1 cellular context compared by ENCODE assay signal in the genomic region with DNA sequence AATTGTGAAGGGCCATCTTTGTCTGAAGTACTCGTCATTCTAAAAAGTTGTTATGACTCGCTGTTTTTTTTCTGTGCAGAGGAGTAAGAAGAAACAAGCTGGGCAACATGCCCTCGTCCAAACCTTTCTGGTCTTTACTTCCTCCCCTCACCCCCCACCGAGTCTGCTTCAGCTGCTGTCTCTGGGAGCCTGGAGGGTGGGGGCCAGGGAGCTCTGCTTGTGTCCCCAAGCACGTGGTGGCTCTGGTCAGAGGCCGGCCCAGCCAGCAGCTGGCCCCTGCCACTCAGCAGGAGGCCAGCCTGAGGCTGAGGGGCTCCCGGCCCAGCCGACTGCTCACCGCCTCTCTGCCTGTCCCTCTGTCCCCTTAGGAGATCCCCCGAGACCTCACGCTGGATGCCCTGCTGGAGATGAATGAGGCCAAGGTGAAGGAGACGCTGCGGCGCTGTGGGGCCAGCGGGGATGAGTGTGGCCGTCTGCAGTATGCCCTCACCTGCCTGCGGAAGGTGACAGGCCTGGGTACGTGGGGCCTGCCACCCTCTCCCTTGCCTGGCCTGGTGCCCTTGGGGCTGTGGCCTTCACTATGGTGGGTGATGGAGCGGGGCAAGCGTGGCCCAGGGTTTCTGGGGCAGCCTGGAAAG.
A peak's percentile ranks its signal among the peaks of the same experiment; 100 is the strongest.
TF ChIP-seq lines count a peak whose summit lies in the region.

No MANE protein-coding gene starts in this region.

TF ChIP-seq in HepG2, 621 proteins besides CTCF, POLR2A, EP300 and RAD21:
- TF ChIP-seq AGO2 (optimal IDR thresholded peaks at IDR 0.05; ENCODE audit: low read depth, low read length): peak; percentile 53
- no peak for TF ChIP-seq PRPF4 (IDR thresholded peaks at IDR 0.05; ENCODE audit: low read depth, low read length, poor library complexity, severe bottlenecking)
- TF ChIP-seq, protein P1, sequence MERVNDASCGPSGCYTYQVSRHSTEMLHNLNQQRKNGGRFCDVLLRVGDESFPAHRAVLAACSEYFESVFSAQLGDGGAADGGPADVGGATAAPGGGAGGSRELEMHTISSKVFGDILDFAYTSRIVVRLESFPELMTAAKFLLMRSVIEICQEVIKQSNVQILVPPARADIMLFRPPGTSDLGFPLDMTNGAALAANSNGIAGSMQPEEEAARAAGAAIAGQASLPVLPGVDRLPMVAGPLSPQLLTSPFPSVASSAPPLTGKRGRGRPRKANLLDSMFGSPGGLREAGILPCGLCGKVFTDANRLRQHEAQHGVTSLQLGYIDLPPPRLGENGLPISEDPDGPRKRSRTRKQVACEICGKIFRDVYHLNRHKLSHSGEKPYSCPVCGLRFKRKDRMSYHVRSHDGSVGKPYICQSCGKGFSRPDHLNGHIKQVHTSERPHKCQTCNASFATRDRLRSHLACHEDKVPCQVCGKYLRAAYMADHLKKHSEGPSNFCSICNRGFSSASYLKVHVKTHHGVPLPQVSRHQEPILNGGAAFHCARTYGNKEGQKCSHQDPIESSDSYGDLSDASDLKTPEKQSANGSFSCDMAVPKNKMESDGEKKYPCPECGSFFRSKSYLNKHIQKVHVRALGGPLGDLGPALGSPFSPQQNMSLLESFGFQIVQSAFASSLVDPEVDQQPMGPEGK (CRISPR knock-in tag; IDR thresholded peaks at IDR 0.05): 0 out of 2 replicates have a peak, but pooled peaks have one; percentile 22
- TF ChIP-seq ZNF253 (CRISPR knock-in tag; IDR thresholded peaks at IDR 0.05; ENCODE audit: borderline replicate concordance): 0 out of 2 replicates have a peak, but pooled peaks have one; percentile 29
- TF ChIP-seq, protein P2, sequence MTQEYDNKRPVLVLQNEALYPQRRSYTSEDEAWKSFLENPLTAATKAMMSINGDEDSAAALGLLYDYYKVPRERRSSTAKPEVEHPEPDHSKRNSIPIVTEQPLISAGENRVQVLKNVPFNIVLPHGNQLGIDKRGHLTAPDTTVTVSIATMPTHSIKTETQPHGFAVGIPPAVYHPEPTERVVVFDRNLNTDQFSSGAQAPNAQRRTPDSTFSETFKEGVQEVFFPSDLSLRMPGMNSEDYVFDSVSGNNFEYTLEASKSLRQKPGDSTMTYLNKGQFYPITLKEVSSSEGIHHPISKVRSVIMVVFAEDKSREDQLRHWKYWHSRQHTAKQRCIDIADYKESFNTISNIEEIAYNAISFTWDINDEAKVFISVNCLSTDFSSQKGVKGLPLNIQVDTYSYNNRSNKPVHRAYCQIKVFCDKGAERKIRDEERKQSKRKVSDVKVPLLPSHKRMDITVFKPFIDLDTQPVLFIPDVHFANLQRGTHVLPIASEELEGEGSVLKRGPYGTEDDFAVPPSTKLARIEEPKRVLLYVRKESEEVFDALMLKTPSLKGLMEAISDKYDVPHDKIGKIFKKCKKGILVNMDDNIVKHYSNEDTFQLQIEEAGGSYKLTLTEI (CRISPR knock-in tag; conservative IDR thresholded peaks at IDR 0.05): no peak
- TF ChIP-seq FOXA1 (IDR thresholded peaks at IDR 0.05): no peak
- no peak for TF ChIP-seq FOXA1 (CRISPR knock-in tag; IDR thresholded peaks at IDR 0.05)
- TF ChIP-seq ZNF562 (CRISPR knock-in tag; IDR thresholded peaks at IDR 0.05; ENCODE audit: borderline replicate concordance): no peak
- TF ChIP-seq, protein P3, sequence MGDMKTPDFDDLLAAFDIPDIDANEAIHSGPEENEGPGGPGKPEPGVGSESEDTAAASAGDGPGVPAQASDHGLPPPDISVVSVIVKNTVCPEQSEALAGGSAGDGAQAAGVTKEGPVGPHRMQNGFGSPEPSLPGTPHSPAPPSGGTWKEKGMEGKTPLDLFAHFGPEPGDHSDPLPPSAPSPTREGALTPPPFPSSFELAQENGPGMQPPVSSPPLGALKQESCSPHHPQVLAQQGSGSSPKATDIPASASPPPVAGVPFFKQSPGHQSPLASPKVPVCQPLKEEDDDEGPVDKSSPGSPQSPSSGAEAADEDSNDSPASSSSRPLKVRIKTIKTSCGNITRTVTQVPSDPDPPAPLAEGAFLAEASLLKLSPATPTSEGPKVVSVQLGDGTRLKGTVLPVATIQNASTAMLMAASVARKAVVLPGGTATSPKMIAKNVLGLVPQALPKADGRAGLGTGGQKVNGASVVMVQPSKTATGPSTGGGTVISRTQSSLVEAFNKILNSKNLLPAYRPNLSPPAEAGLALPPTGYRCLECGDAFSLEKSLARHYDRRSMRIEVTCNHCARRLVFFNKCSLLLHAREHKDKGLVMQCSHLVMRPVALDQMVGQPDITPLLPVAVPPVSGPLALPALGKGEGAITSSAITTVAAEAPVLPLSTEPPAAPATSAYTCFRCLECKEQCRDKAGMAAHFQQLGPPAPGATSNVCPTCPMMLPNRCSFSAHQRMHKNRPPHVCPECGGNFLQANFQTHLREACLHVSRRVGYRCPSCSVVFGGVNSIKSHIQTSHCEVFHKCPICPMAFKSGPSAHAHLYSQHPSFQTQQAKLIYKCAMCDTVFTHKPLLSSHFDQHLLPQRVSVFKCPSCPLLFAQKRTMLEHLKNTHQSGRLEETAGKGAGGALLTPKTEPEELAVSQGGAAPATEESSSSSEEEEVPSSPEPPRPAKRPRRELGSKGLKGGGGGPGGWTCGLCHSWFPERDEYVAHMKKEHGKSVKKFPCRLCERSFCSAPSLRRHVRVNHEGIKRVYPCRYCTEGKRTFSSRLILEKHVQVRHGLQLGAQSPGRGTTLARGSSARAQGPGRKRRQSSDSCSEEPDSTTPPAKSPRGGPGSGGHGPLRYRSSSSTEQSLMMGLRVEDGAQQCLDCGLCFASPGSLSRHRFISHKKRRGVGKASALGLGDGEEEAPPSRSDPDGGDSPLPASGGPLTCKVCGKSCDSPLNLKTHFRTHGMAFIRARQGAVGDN (CRISPR knock-in tag; IDR thresholded peaks at IDR 0.05): peak; percentile 56
- peak; percentile 67; the same call in 1 of the 2 replicates for TF ChIP-seq ZNF768 (CRISPR knock-in tag; IDR thresholded peaks at IDR 0.05)
